8 cellular contexts compared by ENCODE assay signal in genomic region chr1:159826436-159827101, GRCh38. TPM values are rescaled to one million over a fixed set of nuclear protein-coding genes. Genes with fewer than 3 reads are reported as not detected.
DNase-seq lines count a peak whose midpoint lies in the region; ATAC-seq and TF ChIP-seq lines count a peak whose summit lies in the region.

Gene SLAMF8 (plus strand): TSS chr1:159826873. CDS start chr1:159826899, 26 bp downstream.

- H3K27me3 ChIP-seq in lung (ENCODE audit: control insufficient read depth, insufficient read depth) = no peaks in the 10 kb centered on the region

- TF ChIP-seq CTCF in lung (IDR thresholded peaks at IDR 0.05; ENCODE audit: control extremely low read depth, extremely low read depth) = no peak

- no peaks in the 10 kb centered on the region for H3K4me1 ChIP-seq in lung (ENCODE audit: control insufficient read depth in 2 of 2, insufficient read depth in 2 of 2, low read length in 2 of 2)

- peak; percentile 36 for ATAC-seq in lung (ENCODE audit: insufficient read depth, low FRiP score)
- ATAC-seq in stimulated activated naive CD8-positive, alpha-beta T cell treated with anti-CD3 and anti-CD28 coated beads, Interleukin-15, amount 100 ng/mL, for 72 hours = peak; percentile 94

- peaks cover 3% of the 10 kb centered on the region for H3K36me3 Mint-ChIP-seq in activated T-cell treated with anti-CD3 and anti-CD28 coated beads, Interleukin-2, amount 50 U/mL, for 24 hours (ENCODE audit: low read depth)

- peak; percentile 26 for DNase-seq in activated effector memory CD4-positive, alpha-beta T cell treated with Interleukin-2 at 50 U/mL for 16 hours
- no peak for DNase-seq in activated effector memory CD4-positive, alpha-beta T cell treated with anti-CD3 and anti-CD28 coated beads, Interleukin-2, amount 50 U/mL, for 16 hours
- peak; percentile 66 for DNase-seq in activated T-cell treated with anti-CD3 and anti-CD28 coated beads, Interleukin-2, amount 50 U/mL, for 24 hours
- DNase-seq in lung (ENCODE audit: low spot score) (peak; percentile 40), DMS53 (lab: John Stamatoyannopoulos, UW) (no peak), NCI-H1694 treated with DMSO at 0.1 percent for 48 hours (lab: John Stamatoyannopoulos, UW) (no peak), LoVo (ENCODE audit: low spot score) (no peak)
- peak; percentile 69 to 84 for DNase-seq in stimulated activated naive CD8-positive, alpha-beta T cell treated with anti-CD3 and anti-CD28 coated beads, Interleukin-15, amount 100 ng/mL, for 72 hours

- no peak within 1 kb of the TSS for H3K4me3 ChIP-seq in lung

- H3K27me3 Mint-ChIP-seq in activated T-cell treated with anti-CD3 and anti-CD28 coated beads, Interleukin-2, amount 50 U/mL, for 24 hours = no peaks in the 10 kb centered on the region
- peaks cover 32% of the 10 kb centered on the region for H3K27me3 Mint-ChIP-seq in stimulated activated naive CD8-positive, alpha-beta T cell treated with anti-CD3 and anti-CD28 coated beads, Interleukin-15, amount 100 ng/mL, for 72 hours

- peak within 1 kb of the TSS; percentile 85 for H3K27ac Mint-ChIP-seq in activated T-cell treated with anti-CD3 and anti-CD28 coated beads, Interleukin-2, amount 50 U/mL, for 24 hours
- peak within 1 kb of the TSS; percentile 64 to 98 for H3K27ac Mint-ChIP-seq in stimulated activated naive CD8-positive, alpha-beta T cell treated with anti-CD3 and anti-CD28 coated beads, Interleukin-15, amount 100 ng/mL, for 72 hours

- H3K9me3 Mint-ChIP-seq in activated T-cell treated with anti-CD3 and anti-CD28 coated beads, Interleukin-2, amount 50 U/mL, for 24 hours = peaks cover 4% of the 10 kb centered on the region
- H3K9me3 Mint-ChIP-seq in stimulated activated naive CD8-positive, alpha-beta T cell treated with anti-CD3 and anti-CD28 coated beads, Interleukin-15, amount 100 ng/mL, for 72 hours = no peaks in the 10 kb centered on the region

- H3K9me3 ChIP-seq in lung (ENCODE audit: control insufficient read depth in 2 of 2, insufficient read depth in 1 of 2, low read length in 1 of 2) = no peaks in the 10 kb centered on the region

- 48 to 56% methylated on average over 11 of the region's 11 CpGs for WGBS in lung, 2 donors

- peaks cover 54% of the 10 kb centered on the region for H3K4me1 Mint-ChIP-seq in activated T-cell treated with anti-CD3 and anti-CD28 coated beads, Interleukin-2, amount 50 U/mL, for 24 hours (ENCODE audit: low read depth)
- H3K4me1 Mint-ChIP-seq in stimulated activated naive CD8-positive, alpha-beta T cell treated with anti-CD3 and anti-CD28 coated beads, Interleukin-15, amount 100 ng/mL, for 72 hours = peaks cover 64% of the 10 kb centered on the region

- peak within 1 kb of the TSS in 1 of 2 donors; percentile 26 for H3K27ac ChIP-seq in lung (ENCODE audit: low read depth in 1 of 2, low read length in 1 of 2)

- H3K4me3 Mint-ChIP-seq in activated T-cell treated with anti-CD3 and anti-CD28 coated beads, Interleukin-2, amount 50 U/mL, for 24 hours = peak within 1 kb of the TSS; percentile 39
- peak within 1 kb of the TSS; percentile 42 to 64 for H3K4me3 Mint-ChIP-seq in stimulated activated naive CD8-positive, alpha-beta T cell treated with anti-CD3 and anti-CD28 coated beads, Interleukin-15, amount 100 ng/mL, for 72 hours

- H3K36me3 ChIP-seq in lung (ENCODE audit: control insufficient read depth in 2 of 2, insufficient read depth in 2 of 2, low read length in 2 of 2) = no peaks in the 10 kb centered on the region

RNA-seq across cellular contexts. Expression of gene SLAMF8, which starts in this region (rescaled TPM):
- total RNA-seq in lung = 10 to 100 TPM in 1 of 2 donors, 1 to 10 TPM in 1; 5.2 to 40.7 TPM
- polyA plus RNA-seq in lung = 10 to 100 TPM; 16.1 to 67.0 TPM

Comparison
In these comparisons a context has a peak if more than half of its experiments do, and no peak if none do; other contexts are left out.
1. DNase-seq: peak in activated effector memory CD4-positive, alpha-beta T cell treated with Interleukin-2 at 50 U/mL for 16 hours (single experiment), activated T-cell treated with anti-CD3 and anti-CD28 coated beads, Interleukin-2, amount 50 U/mL, for 24 hours (single experiment), lung (single experiment) and stimulated activated naive CD8-positive, alpha-beta T cell treated with anti-CD3 and anti-CD28 coated beads, Interleukin-15, amount 100 ng/mL, for 72 hours (2 of 2); none in activated effector memory CD4-positive, alpha-beta T cell treated with anti-CD3 and anti-CD28 coated beads, Interleukin-2, amount 50 U/mL, for 16 hours (single experiment), DMS53 (single experiment), NCI-H1694 treated with DMSO at 0.1 percent for 48 hours (single experiment) and LoVo (single experiment).